ENCODE assay signal across 11 cellular contexts in genomic region chr20:18225652-18226051, GRCh38.
DNase-seq lines count a peak whose midpoint lies in the region; ATAC-seq and TF ChIP-seq lines count a peak whose summit lies in the region.
"Had no signal": no experiment of that assay in that cellular context is flagged by ENCODE, and none has a peak within 500 bp of the region (broad histone marks: within the 10 kb centered on the region; RNA-seq: fewer than 3 reads in every experiment).

No MANE protein-coding gene starts in this region.

- H3K27ac ChIP-seq in dorsolateral prefrontal cortex = peak overlapping the region in 45 of 59 donors; percentile 3 to 77 (median 51)
- H3K27ac ChIP-seq in tibial artery = peak overlapping the region; percentile 6 to 42
- H3K27ac ChIP-seq: 22Rv1 had no signal

- TF ChIP-seq CTCF in dorsolateral prefrontal cortex (IDR thresholded peaks at IDR 0.05 in 54 of 56, conservative IDR thresholded peaks at IDR 0.05 in 2 of 56; ENCODE audit: low read depth in 1 of 56, partially characterized antibody in 56 of 56) (no peak), tibial artery (IDR thresholded peaks at IDR 0.05) (no peak)

- H3K9me3 ChIP-seq in tibial artery = no peaks in the 10 kb centered on the region

- intact Hi-C loops in dorsolateral prefrontal cortex (cut with DNase I) (no loop called here), tibial artery (cut with DNase I; ENCODE audit: low total_unique reads) (no loop called here)

- H3K27me3 ChIP-seq in dorsolateral prefrontal cortex (no peaks in the 10 kb centered on the region), tibial artery (no peaks in the 10 kb centered on the region)

- peak; percentile 48 for DNase-seq in DMS 273 (lab: John Stamatoyannopoulos, UW; ENCODE audit: unreplicated experiment)
- DNase-seq in DMS 273 treated with DMSO at 0.1 percent for 48 hours (lab: John Stamatoyannopoulos, UW) = no peak
- DNase-seq in dorsolateral prefrontal cortex = no peak
- peak; percentile 44 to 52 for DNase-seq in lung microvascular endothelial cell (ENCODE audit: low read depth in 2 of 2)
- DNase-seq in tibial artery = no peak
- no peak for DNase-seq in HT-29 (ENCODE audit: low spot score)
- DNase-seq: activated CD4-positive, CD25-positive, alpha-beta regulatory T cell treated with anti-CD3 and anti-CD28 coated beads, Interleukin-2, amount 50 U/mL, for 72 hours; activated T-cell treated with anti-CD3 and anti-CD28 coated beads, Interleukin-2, amount 50 U/mL, for 1 hour had no signal

- ATAC-seq in HG03175 (IDR thresholded peaks at IDR 0.05; ENCODE audit: unreplicated experiment) = no peak
- ATAC-seq in HG03460 (IDR thresholded peaks at IDR 0.05; ENCODE audit: unreplicated experiment) = no peak

- H3K4me1 ChIP-seq in tibial artery = peaks cover 0 to 20% (median 12%) of the 10 kb centered on the region in 4 donors

- H3K4me3 ChIP-seq in dorsolateral prefrontal cortex (peak overlapping the region in 6 of 59 donors; percentile 12 to 29 (median 18)), tibial artery (no peak overlapping the region)

- H3K36me3 ChIP-seq in tibial artery = no peaks in the 10 kb centered on the region

Comparison
In these comparisons a context has a peak if more than half of its experiments do, and no peak if none do; other contexts are left out.
1. DNase-seq: peak in DMS 273 (single experiment) and lung microvascular endothelial cell (2 of 2); none in DMS 273 treated with DMSO at 0.1 percent for 48 hours (single experiment), dorsolateral prefrontal cortex (0 of 10), tibial artery (0 of 2) and HT-29 (single experiment).